20 cellular contexts compared by ENCODE assay signal in the genomic region with DNA sequence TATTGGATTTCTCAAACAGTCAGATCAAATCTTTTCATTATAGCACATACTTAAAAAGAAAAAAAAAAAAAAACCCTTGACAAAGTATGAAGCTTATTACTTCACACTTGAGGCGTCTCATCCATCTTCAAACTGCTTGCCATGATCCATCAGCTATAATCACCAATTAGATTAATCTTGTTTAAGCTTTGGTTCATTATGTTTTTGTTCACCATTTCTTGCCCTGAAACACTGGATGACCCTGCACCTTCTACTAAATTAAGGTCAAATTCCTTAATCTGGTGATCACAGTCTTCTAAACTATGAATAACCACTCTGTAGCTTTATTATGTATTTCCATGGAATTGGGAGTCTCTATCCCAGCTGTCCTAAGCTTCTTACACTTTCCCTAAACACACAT.
DNase-seq lines count a peak whose midpoint lies in the region; ATAC-seq and TF ChIP-seq lines count a peak whose summit lies in the region.
"Had no signal": no experiment of that assay in that cellular context is flagged by ENCODE, and none has a peak within 500 bp of the region (broad histone marks: within the 10 kb centered on the region; RNA-seq: fewer than 3 reads in every experiment).

No MANE protein-coding gene starts in this region.

- peak overlapping the region; percentile 29 for H2AFZ ChIP-seq in neuronal stem cell (ENCODE audit: low read length)
- H2AFZ ChIP-seq: GM23338 had no signal

- peaks cover 3% of the 10 kb centered on the region for H3K36me3 Mint-ChIP-seq in chondrocyte (ENCODE audit: low read depth)
- H3K36me3 Mint-ChIP-seq: CD4-positive, CD25-positive, alpha-beta regulatory T cell; CD8-positive, alpha-beta T cell had no signal

- peaks cover 19% of the 10 kb centered on the region for H3K4me1 Mint-ChIP-seq in chondrocyte (ENCODE audit: low read depth)
- H3K4me1 Mint-ChIP-seq: B cell; CD4-positive, CD25-positive, alpha-beta regulatory T cell; GM23338; H9 had no signal

- no peak overlapping the region for H3K4me3 ChIP-seq in neuronal stem cell (ENCODE audit: low read length in 2 of 2)
- H3K4me3 ChIP-seq in A673 (ENCODE audit: low read depth, low read length, poor library complexity, severe bottlenecking), result no peak overlapping the region
- H3K4me3 ChIP-seq in aorta (ENCODE audit: low read length in 2 of 2), result no peak overlapping the region
- H3K4me3 ChIP-seq: BLaER1, GM12878, GM23338 had no signal

- BruUV-seq in A673 (replicated peaks; lab: Mats Ljungman, UMichigan), result no TSS peak

- no peak for ATAC-seq in aorta (ENCODE audit: low FRiP score)
- ATAC-seq: CD8-positive, alpha-beta T cell; GM12878; GM23338; HCT116 had no signal

- H2BK5ac ChIP-seq in neuronal stem cell (ENCODE audit: low read length), result no peak overlapping the region

- no peak overlapping the region for H3K4ac ChIP-seq in neuronal stem cell (ENCODE audit: low read length)

- no peak overlapping the region for H3K9ac ChIP-seq in neuronal stem cell (ENCODE audit: low read depth, low read length, poor library complexity)
- H3K9ac ChIP-seq: BLaER1 had no signal

- H3K4me2 ChIP-seq in neuronal stem cell (ENCODE audit: insufficient read depth, low read length, poor library complexity, severe bottlenecking), result no peak overlapping the region
- H3K4me2 ChIP-seq: BLaER1, GM23338 had no signal

- no peak overlapping the region for H4K91ac ChIP-seq in neuronal stem cell (ENCODE audit: low read depth, low read length, poor library complexity)

- intact Hi-C loops in A673 (cut with micrococcal nuclease; ENCODE audit: unreplicated experiment), result no loop called here
- intact Hi-C loops in aorta (cut with DNase I), result no loop called here

- H2BK12ac ChIP-seq in neuronal stem cell (ENCODE audit: low read length), result no peak overlapping the region

- CTCF ChIA-PET in A673 (lab: Charles Lee), result no interaction called here

- peaks cover 0 to 2% of the 10 kb centered on the region in 2 donors for H3K9me3 ChIP-seq in neuronal stem cell (replicated peaks in 1 of 2; ENCODE audit: control insufficient read depth in 2 of 2, insufficient read depth in 1 of 2, low read depth in 1 of 2, low read length in 2 of 2)
- peaks cover 4% of the 10 kb centered on the region for H3K9me3 ChIP-seq in A673 (ENCODE audit: low read depth, low read length, poor library complexity, severe bottlenecking)
- no peaks in the 10 kb centered on the region for H3K9me3 ChIP-seq in aorta (ENCODE audit: control insufficient read depth, low read length)
- H3K9me3 ChIP-seq: BLaER1, Caco-2 had no signal

- no peak overlapping the region for H3K27ac ChIP-seq in neuronal stem cell (replicated peaks; ENCODE audit: low read length)
- no peak overlapping the region for H3K27ac ChIP-seq in A673 (ENCODE audit: low read depth, low read length, poor library complexity, severe bottlenecking)
- no peak overlapping the region for H3K27ac ChIP-seq in aorta (ENCODE audit: low read depth in 1 of 2, low read length in 2 of 2)
- H3K27ac ChIP-seq: BLaER1, C4-2B had no signal

- H4K8ac ChIP-seq in neuronal stem cell (ENCODE audit: low read depth, low read length), result no peak overlapping the region

- no peaks in the 10 kb centered on the region for H3K79me1 ChIP-seq in neuronal stem cell (ENCODE audit: low read depth, low read length)

- DNase-seq in NCI-H524 (lab: John Stamatoyannopoulos, UW) (peak; percentile 17 to 45), NCI-H82 treated with DMSO at 0.1 percent for 48 hours (lab: John Stamatoyannopoulos, UW; ENCODE audit: unreplicated experiment) (peak; percentile 84), neuronal stem cell (ENCODE audit: low spot score) (no peak), A673 (ENCODE audit: low spot score) (no peak), chondrocyte (ENCODE audit: low spot score) (no peak), aorta (no peak)
- DNase-seq: Caco-2; CD4-positive, CD25-positive, alpha-beta regulatory T cell; CD8-positive, alpha-beta T cell; DMS 273 treated with DMSO at 0.1 percent for 48 hours; DMS79; EL; GDM1; H9 had no signal

- no peaks in the 10 kb centered on the region for H3K36me3 ChIP-seq in neuronal stem cell (replicated peaks in 1 of 2; ENCODE audit: control insufficient read depth in 2 of 2, insufficient read depth in 2 of 2, low read length in 2 of 2)
- no peaks in the 10 kb centered on the region for H3K36me3 ChIP-seq in A673 (ENCODE audit: insufficient read depth, low read length, poor library complexity, severe bottlenecking)
- no peaks in the 10 kb centered on the region for H3K36me3 ChIP-seq in aorta (ENCODE audit: control insufficient read depth in 1 of 2, insufficient read depth in 2 of 2, low read length in 1 of 2)
- H3K36me3 ChIP-seq: BLaER1 had no signal

- TF ChIP-seq CTCF in A673 (conservative IDR thresholded peaks at IDR 0.05; ENCODE audit: low read depth, low read length) (no peak), chondrocyte (IDR thresholded peaks at IDR 0.05) (no peak)

- no peaks in the 10 kb centered on the region for H3K4me1 ChIP-seq in neuronal stem cell (ENCODE audit: control insufficient read depth in 2 of 2, insufficient read depth in 1 of 2, low read depth in 1 of 2, low read length in 2 of 2)
- H3K4me1 ChIP-seq in A673 (ENCODE audit: insufficient read depth, low read length, poor library complexity, severe bottlenecking), result no peaks in the 10 kb centered on the region
- H3K4me1 ChIP-seq in aorta (ENCODE audit: control insufficient read depth in 1 of 2, insufficient read depth in 2 of 2, low read length in 2 of 2), result no peaks in the 10 kb centered on the region
- H3K4me1 ChIP-seq: BLaER1, Caco-2 had no signal

- H2BK15ac ChIP-seq in neuronal stem cell (ENCODE audit: low read length), result no peak overlapping the region

- POLR2A ChIA-PET in A673 (lab: Charles Lee; ENCODE audit: low non-redundant PET), result no interaction called here

- no peak overlapping the region for H2AK5ac ChIP-seq in neuronal stem cell (ENCODE audit: low read depth, low read length)

- H3K18ac ChIP-seq in neuronal stem cell (ENCODE audit: low read length), result no peak overlapping the region

- no peak overlapping the region for H3K4me3 Mint-ChIP-seq in chondrocyte (ENCODE audit: unreplicated experiment)
- H3K4me3 Mint-ChIP-seq: B cell; CD4-positive, CD25-positive, alpha-beta regulatory T cell; CD8-positive, alpha-beta T cell; GM23338; H9 had no signal

- no peak overlapping the region for H3K14ac ChIP-seq in neuronal stem cell (ENCODE audit: low read length)

- peaks cover 7% of the 10 kb centered on the region for H3K9me3 Mint-ChIP-seq in chondrocyte (ENCODE audit: low read depth)
- H3K9me3 Mint-ChIP-seq: CD8-positive, alpha-beta T cell; GM23338; H9 had no signal

- H3K27me3 Mint-ChIP-seq in chondrocyte (ENCODE audit: low read depth), result no peaks in the 10 kb centered on the region
- H3K27me3 Mint-ChIP-seq: B cell; CD4-positive, CD25-positive, alpha-beta regulatory T cell had no signal

- no peak overlapping the region for H2BK120ac ChIP-seq in neuronal stem cell (ENCODE audit: low read depth, low read length)

- H3K27me3 ChIP-seq in neuronal stem cell (ENCODE audit: control insufficient read depth in 3 of 3, insufficient read depth in 3 of 3, low read depth in 1 of 3, low read length in 3 of 3) (no peaks in the 10 kb centered on the region), A673 (replicated peaks; ENCODE audit: insufficient read depth, low read depth, low read length, poor library complexity) (no peaks in the 10 kb centered on the region), aorta (ENCODE audit: control insufficient read depth in 1 of 2, insufficient read depth in 2 of 2, low read length in 1 of 2) (no peaks in the 10 kb centered on the region)
- H3K27me3 ChIP-seq: BLaER1 had no signal

- no peak overlapping the region for H3K27ac Mint-ChIP-seq in chondrocyte (ENCODE audit: unreplicated experiment)
- H3K27ac Mint-ChIP-seq: B cell; CD4-positive, CD25-positive, alpha-beta regulatory T cell; CD8-positive, alpha-beta T cell; GM23338; H9 had no signal

- H3K23ac ChIP-seq in neuronal stem cell (ENCODE audit: low read depth, low read length, poor library complexity), result no peak overlapping the region

- WGBS in neuronal stem cell (ENCODE audit: extremely low coverage in 2 of 2, insufficient read length in 2 of 2, insufficient replicate concordance in 1 of 2), 2 donors, result no CpG with 5 or more reads among the region's 1 CpG
- WGBS in aorta, 2 donors, result 92 to 96% methylated on average over 1 of the region's 1 CpG

Comparison
In these comparisons a context has a peak if more than half of its experiments do, and no peak if none do; other contexts are left out.
1. DNase-seq: peak in NCI-H524 (2 of 2) and NCI-H82 treated with DMSO at 0.1 percent for 48 hours (single experiment); none in neuronal stem cell (single experiment), A673 (single experiment), chondrocyte (single experiment) and aorta (0 of 2).